12 cellular contexts compared by ENCODE assay signal in the genomic region with DNA sequence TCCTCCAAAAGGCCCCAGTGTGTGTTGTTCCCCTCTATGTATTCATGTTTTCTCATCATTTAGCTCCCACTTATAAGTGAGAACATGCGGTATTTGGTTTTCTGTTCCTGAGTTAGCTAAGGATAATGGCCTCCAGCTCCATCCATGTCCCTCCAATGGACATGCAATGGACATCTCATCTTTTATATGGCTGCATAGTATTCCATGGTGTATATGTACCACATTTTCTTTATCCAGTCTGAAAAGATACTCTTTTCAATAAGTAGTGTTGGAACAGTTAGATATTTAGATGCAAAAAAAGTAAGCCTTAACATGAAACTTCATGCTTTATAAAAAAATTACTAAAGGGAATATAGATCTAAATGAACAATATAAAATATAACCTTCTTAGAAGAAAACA. TPM values are rescaled to one million over a fixed set of nuclear protein-coding genes. Genes with fewer than 3 reads are reported as not detected.
"Had no signal": no experiment of that assay in that cellular context is flagged by ENCODE, and none has a peak within 500 bp of the region (broad histone marks: within the 10 kb centered on the region; RNA-seq: fewer than 3 reads in every experiment).

No MANE protein-coding gene starts in this region.

RNA-seq across cellular contexts. Expression of gene ACADL, which starts 48.1 kb away (rescaled TPM):
- total RNA-seq: activated B cell treated with CpG ODN at 0.5 μM for 24 hours; activated CD4-positive, alpha-beta memory T cell treated with anti-CD3 and anti-CD28 coated beads for 36 hours; activated CD4-positive, alpha-beta T cell treated with anti-CD3 and anti-CD28 coated beads, Interleukin-2, amount 10 ng/mL, durations not matched to agents 24 days and 14 days; activated CD8-positive, alpha-beta memory T cell treated with anti-CD3 and anti-CD28 coated beads for 36 hours; activated CD8-positive, alpha-beta T cell treated with anti-CD3 and anti-CD28 coated beads for 36 hours; activated naive CD4-positive, alpha-beta T cell treated with anti-CD3 and anti-CD28 coated beads for 36 hours; activated naive CD4-positive, alpha-beta T cell treated with anti-CD3 and anti-CD28 coated beads, Interleukin-2, amount 50 U/mL, for 72 hours; activated naive CD8-positive, alpha-beta T cell treated with anti-CD3 and anti-CD28 coated beads for 36 hours; activated T-cell treated with anti-CD3 and anti-CD28 coated beads, Interleukin-2, amount 50 U/mL, for 4 hours; activated T-cell treated with anti-CD3 and anti-CD28 coated beads, Interleukin-2, amount 50 U/mL, for 72 hours; activated T-helper 1 cell treated with anti-CD3 and anti-CD28 coated beads, Interleukin-12 subunit alpha, Interleukin-12 subunit beta, Interleukin-2, Interleukin-4 antibody, amounts not matched to agents 30 ng/mL and 10 ng/mL and 1 ng/mL, durations not matched to agents 14 hours and 24 hours and 36 hours; activated T-helper 17 cell treated with anti-CD3 and anti-CD28 coated beads, Interleukin-2, amount 50 U/mL, for 72 hours had no signal
